Comparison of ENCODE assay signal across 8 cellular contexts in the genomic region with DNA sequence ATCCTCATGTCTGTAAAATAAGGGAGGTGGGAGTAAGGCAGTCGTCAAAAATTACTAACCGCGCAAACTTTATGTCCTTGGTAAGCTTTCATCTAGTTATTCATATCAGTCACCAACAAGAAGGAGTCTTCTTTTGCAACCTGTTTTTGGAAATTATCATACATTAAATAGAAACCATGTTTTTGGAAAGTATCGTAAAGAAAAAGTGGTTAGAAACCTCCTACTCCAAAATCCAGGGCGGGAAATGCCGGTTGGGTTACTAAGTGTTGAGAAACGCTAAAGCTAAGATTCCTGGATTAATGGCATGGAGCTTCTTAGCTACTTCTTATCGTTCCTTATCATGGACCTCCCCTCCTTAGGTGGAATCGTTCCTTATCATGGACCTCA. TPM values are rescaled to one million over a fixed set of nuclear protein-coding genes. Genes with fewer than 3 reads are reported as not detected.
A peak's percentile ranks its signal among the peaks of the same experiment; 100 is the strongest.
DNase-seq lines count a peak whose midpoint lies in the region; ATAC-seq and TF ChIP-seq lines count a peak whose summit lies in the region.

No MANE protein-coding gene starts in this region.

- H3K79me2 ChIP-seq in mammary epithelial cell (ENCODE audit: insufficient read depth, low read length) = no peaks in the 10 kb centered on the region

- POLR2A ChIA-PET in BJ (lab: Charles Lee) = interaction anchor here (0.6 to 0.8 kb wide), 2 partner anchors 17 to 1344 kb away, joined by 3 to 8 read pairs; no protein-coding TSS in a partner anchor

- peak overlapping the region; percentile 93 for H2AFZ ChIP-seq in mammary epithelial cell (ENCODE audit: low read depth, low read length)

- CTCF ChIA-PET in BJ (lab: Yijun Ruan, JAX) = interaction anchor here (1.1 to 2.8 kb wide), 8 partner anchors 8 to 455 kb away, joined by 3 to 7 read pairs (median 4); partner anchors contain the start of gene METTL5
- CTCF ChIA-PET in mammary epithelial cell (lab: Charles Lee; ENCODE audit: low non-redundant PET) = no interaction called here

- no peaks in the 10 kb centered on the region for H3K9me3 ChIP-seq in mammary epithelial cell (replicated peaks; ENCODE audit: insufficient read depth, low read length)
- no peaks in the 10 kb centered on the region for H3K9me3 ChIP-seq in muscle layer of colon (ENCODE audit: low read length)

- DNase-seq in BJ (ENCODE audit: low read depth) = no peak
- DNase-seq in mammary epithelial cell = no peak
- DNase-seq in activated effector memory CD4-positive, alpha-beta T cell treated with anti-CD3 and anti-CD28 coated beads, Interleukin-2, amount 50 U/mL, for 16 hours = no peak
- DNase-seq in UCSD-AML1 (lab: John Stamatoyannopoulos, UW; ENCODE audit: unreplicated experiment) = no peak
- no peak for DNase-seq in A172 (ENCODE audit: low spot score)

- H3K27me3 ChIP-seq in BJ (ENCODE audit: control insufficient read depth, insufficient read depth, low read length) (no peaks in the 10 kb centered on the region), mammary epithelial cell (ENCODE audit: insufficient read depth, low read length) (no peaks in the 10 kb centered on the region), muscle layer of colon (ENCODE audit: control insufficient read depth in 1 of 2, insufficient read depth in 2 of 2, low read length in 2 of 2) (no peaks in the 10 kb centered on the region)

- H3K4me2 ChIP-seq in mammary epithelial cell (ENCODE audit: insufficient read depth, low read depth, low read length) = peak overlapping the region; percentile 78

- TF ChIP-seq CTCF in BJ (IDR thresholded peaks at IDR 0.05; ENCODE audit: insufficient read depth, low read depth, low read length) (no peak), mammary epithelial cell (conservative IDR thresholded peaks at IDR 0.05 in 1 of 2, IDR thresholded peaks at IDR 0.05 in 1 of 2; ENCODE audit: extremely low read depth in 1 of 2, insufficient read depth in 1 of 2, low read depth in 1 of 2, low read length in 2 of 2) (no peak)

- BruUV-seq in mammary epithelial cell (replicated peaks; lab: Mats Ljungman, UMichigan) = no TSS peak

- dilution Hi-C loops in mammary epithelial cell (cut with HindIII; ENCODE audit: low sequenced_read_pairs) = no loop called here

- in situ Hi-C loops in mammary epithelial cell (cut with MboI; ENCODE audit: low sequenced_read_pairs in 2 of 2) = no loop called here

- intact Hi-C loops in mammary epithelial cell (cut with micrococcal nuclease) = no loop called here

- 7% methylated on average over 9 of the region's 9 CpGs for WGBS in mammary epithelial cell (ENCODE audit: low coverage, missing lambda C conversion rate)

- H3K27ac ChIP-seq in mammary epithelial cell (ENCODE audit: insufficient read depth, low read depth, low read length) (no peak overlapping the region), muscle layer of colon (ENCODE audit: low read depth, low read length) (peak overlapping the region; percentile 90)

- peak overlapping the region; percentile 50 for H3K9ac ChIP-seq in mammary epithelial cell (ENCODE audit: insufficient read depth, low read length)
- peak overlapping the region; percentile 54 for H3K9ac ChIP-seq in muscle layer of colon (ENCODE audit: low read length)

- H4K20me1 ChIP-seq in mammary epithelial cell (ENCODE audit: insufficient read depth, low read length) = no peaks in the 10 kb centered on the region

- H3K36me3 ChIP-seq in BJ (ENCODE audit: control insufficient read depth, insufficient read depth, low read length) = no peaks in the 10 kb centered on the region
- H3K36me3 ChIP-seq in mammary epithelial cell (ENCODE audit: insufficient read depth, low read length) = peaks cover 4% of the 10 kb centered on the region
- H3K36me3 ChIP-seq in muscle layer of colon (ENCODE audit: insufficient read depth, low read length) = peaks cover 26% of the 10 kb centered on the region

- ATAC-seq in HG02973 (IDR thresholded peaks at IDR 0.05; ENCODE audit: unreplicated experiment) = peak; percentile 4
- no peak for ATAC-seq in HG03521 (IDR thresholded peaks at IDR 0.05; ENCODE audit: unreplicated experiment)

- H3K4me3 ChIP-seq in BJ (ENCODE audit: low read depth, low read length) (peak overlapping the region; percentile 72), mammary epithelial cell (replicated peaks in 1 of 3; ENCODE audit: insufficient read depth in 1 of 3, low read depth in 2 of 3, low read length in 3 of 3) (peak overlapping the region; percentile 38 to 87 (median 69)), muscle layer of colon (ENCODE audit: low read depth in 1 of 2, low read length in 2 of 2) (peak overlapping the region; percentile 76 to 97)

- H3K4me1 ChIP-seq in mammary epithelial cell (ENCODE audit: insufficient read depth, low read length) = peaks cover 5% of the 10 kb centered on the region
- peaks cover 6% of the 10 kb centered on the region for H3K4me1 ChIP-seq in muscle layer of colon (ENCODE audit: insufficient read depth, low read length)

RNA-seq across cellular contexts. Expression of gene BBS5, which starts 0.8 kb away (rescaled TPM):
- polyA plus RNA-seq in BJ (2011; rRNA removed) = 1.8 and 2.6 TPM in 2 replicates
- 1.3 and 3.3 TPM in 2 replicates for polyA minus RNA-seq in BJ (2011; rRNA and poly(A)+ RNA removed)
- 1 to 10 TPM; 5.9 to 6.2 TPM for total RNA-seq in mammary epithelial cell
- polyA plus RNA-seq in mammary epithelial cell = 1.7 TPM
- polyA minus RNA-seq in mammary epithelial cell = not detected
- 1.7 and 2.0 TPM in 2 replicates for total RNA-seq in A172 (2014; rRNA removed; shearing (Covaris generic))

RNA-seq across cellular contexts. Expression of gene KLHL41, which starts 29.4 kb away (rescaled TPM):
- polyA plus RNA-seq in BJ (2011; rRNA removed) = 0.15 and 0.17 TPM in 2 replicates
- 0.28 and 0.36 TPM in 2 replicates for polyA minus RNA-seq in BJ (2011; rRNA and poly(A)+ RNA removed)
- total RNA-seq in mammary epithelial cell = under 1 TPM; 0.16 to 0.17 TPM
- polyA plus RNA-seq in mammary epithelial cell = 0.14 TPM
- not detected for polyA minus RNA-seq in mammary epithelial cell
- total RNA-seq in A172 (2014; rRNA removed; shearing (Covaris generic)) = 0.19 TPM in 1 of 2 replicates, not detected in the other
